ENCODE assay signal across 16 cellular contexts in the genomic region with DNA sequence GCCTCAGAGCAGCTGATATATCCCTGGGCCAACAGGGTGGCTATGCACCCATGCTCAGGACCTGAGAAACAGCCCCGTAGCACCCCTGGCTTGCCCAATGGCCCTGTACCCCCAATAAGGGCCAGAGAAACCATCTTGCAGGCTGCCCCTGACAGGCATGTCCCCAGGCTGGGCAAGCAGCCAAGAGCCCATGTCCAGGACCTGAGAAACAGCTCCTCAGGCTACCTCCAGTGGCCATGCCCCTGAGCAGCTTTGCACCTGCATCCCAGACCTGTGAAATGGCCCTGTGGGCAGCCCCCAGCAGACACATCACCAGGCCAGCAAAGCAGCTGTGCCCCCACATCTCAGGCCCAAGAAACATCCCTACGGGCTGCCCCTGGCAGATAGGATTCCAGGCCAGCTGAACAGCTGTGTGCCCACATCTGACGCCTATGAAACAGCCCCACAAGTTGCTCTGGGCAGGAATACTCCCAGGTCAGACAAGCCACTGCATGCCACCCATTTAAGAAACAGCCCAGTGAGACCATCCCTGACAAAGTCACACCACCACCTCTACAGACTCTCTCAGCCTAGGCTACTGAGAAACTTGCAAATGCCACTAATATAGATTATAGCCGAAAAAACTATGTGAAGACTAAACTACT.
DNase-seq lines count a peak whose midpoint lies in the region; ATAC-seq, FAIRE-seq and TF ChIP-seq lines count a peak whose summit lies in the region.
"Had no signal": no experiment of that assay in that cellular context is flagged by ENCODE, and none has a peak within 500 bp of the region (broad histone marks: within the 10 kb centered on the region; RNA-seq: fewer than 3 reads in every experiment).

No MANE protein-coding gene starts in this region.

- dilution Hi-C loops in IMR-90 (cut with HindIII; ENCODE audit: low sequenced_read_pairs, unreplicated experiment): no loop called here

- no peak overlapping the region for H3K4me2 ChIP-seq in IMR-90 (ENCODE audit: low read depth, low read length)
- H3K4me2 ChIP-seq in K562 (ENCODE audit: insufficient read depth, low read length): no peak overlapping the region

- no peak overlapping the region for H2BK120ac ChIP-seq in IMR-90 (ENCODE audit: low read depth, low read length)

- no peaks in the 10 kb centered on the region for H4K20me1 ChIP-seq in IMR-90 (ENCODE audit: insufficient read depth, low read length)
- no peaks in the 10 kb centered on the region for H4K20me1 ChIP-seq in K562 (replicated peaks; ENCODE audit: control insufficient read depth, insufficient read depth, low read length)

- peak; percentile 4 for DNase-seq in Calu3
- DNase-seq in IMR-90: no peak
- no peak for DNase-seq in K562 (ENCODE audit: extremely low read depth in 1 of 4, low spot score in 3 of 4)
- DNase-seq in myocyte (ENCODE audit: low read depth): peak; percentile 59
- DNase-seq in NCI-H2196 (lab: John Stamatoyannopoulos, UW; ENCODE audit: unreplicated experiment): no peak
- no peak for DNase-seq in progenitor cell of endocrine pancreas (ENCODE audit: low spot score, unreplicated experiment)
- DNase-seq in NCI-H82 treated with DMSO at 0.1 percent for 48 hours (lab: John Stamatoyannopoulos, UW; ENCODE audit: unreplicated experiment): no peak
- no peak for DNase-seq in DMS153 (lab: John Stamatoyannopoulos, UW)
- DNase-seq: ACHN; CD4-positive, alpha-beta T cell; DMS53; NCI-H1048; NCI-H146; NCI-H2081 treated with DMSO at 0.1 percent for 48 hours had no signal

- no peak overlapping the region for H2BK20ac ChIP-seq in IMR-90 (ENCODE audit: low read depth, low read length)

- no peak overlapping the region for H3K9ac ChIP-seq in IMR-90 (ENCODE audit: low read depth, low read length)
- no peak overlapping the region for H3K9ac ChIP-seq in K562 (ENCODE audit: insufficient read depth in 1 of 2, low read depth in 2 of 2, low read length in 2 of 2)

- no peak overlapping the region for H3K56ac ChIP-seq in IMR-90 (ENCODE audit: extremely low read depth, insufficient read depth, low read length)

- no peak for FAIRE-seq in K562 (lab: Jason Lieb, UNC)
- FAIRE-seq: GM18507 had no signal

- H3K27ac ChIP-seq in IMR-90 (ENCODE audit: insufficient read depth, low read length) (no peak overlapping the region), K562 (ENCODE audit: extremely low read depth, low read depth, low read length) (no peak overlapping the region)

- intact Hi-C loops in Calu3 (cut with micrococcal nuclease; ENCODE audit: unreplicated experiment): no loop called here
- intact Hi-C loops in IMR-90 (cut with micrococcal nuclease): no loop called here
- intact Hi-C loops in K562 (cut with micrococcal nuclease): loop anchor here (5.0 kb wide), 1 partner anchor 377 kb away; a partner anchor contains a TSS

- H3K36me3 ChIP-seq in IMR-90 (ENCODE audit: control insufficient read depth, insufficient read depth, low read length) (no peaks in the 10 kb centered on the region), K562 (ENCODE audit: control insufficient read depth, insufficient read depth, low read length) (no peaks in the 10 kb centered on the region)

- H2AK9ac ChIP-seq in IMR-90 (replicated peaks; ENCODE audit: low read depth, low read length, poor library complexity): no peak overlapping the region

- TF ChIP-seq EP300 in K562 (IDR thresholded peaks at IDR 0.05; ENCODE audit: low read length): no peak

- H3K36me3 Mint-ChIP-seq in Calu3 (ENCODE audit: insufficient read depth, unreplicated experiment): no peaks in the 10 kb centered on the region
- no peaks in the 10 kb centered on the region for H3K36me3 Mint-ChIP-seq in progenitor cell of endocrine pancreas (ENCODE audit: insufficient read depth)

- no peak overlapping the region for H3K23ac ChIP-seq in IMR-90 (ENCODE audit: low read depth, low read length)

- TF ChIP-seq CTCF in Calu3 (IDR thresholded peaks at IDR 0.05; ENCODE audit: unreplicated experiment) (no peak), IMR-90 (conservative IDR thresholded peaks at IDR 0.05; ENCODE audit: low read depth, low read length) (no peak), K562 (IDR thresholded peaks at IDR 0.05 in 2 of 3, conservative IDR thresholded peaks at IDR 0.05 in 1 of 3; ENCODE audit: insufficient read depth in 2 of 3, low read depth in 1 of 3, low read length in 3 of 3) (no peak), progenitor cell of endocrine pancreas (IDR thresholded peaks at IDR 0.05; ENCODE audit: unreplicated experiment) (no peak)

- H3K4me3 ChIP-seq in IMR-90 (ENCODE audit: insufficient read depth, low read depth, low read length) (no peak overlapping the region), K562 (no peak overlapping the region)

- no CpG with 5 or more reads among the region's 4 CpGs for WGBS in IMR-90 (ENCODE audit: extremely low coverage in 2 of 2, insufficient read length in 1 of 2), 2 experiments
- 15% methylated on average over 4 of the region's 4 CpGs for WGBS in K562 (ENCODE audit: insufficient coverage, low coverage, missing lambda C conversion rate)

- no peak overlapping the region for H4K5ac ChIP-seq in IMR-90 (ENCODE audit: low read depth, low read length)

- H3K4ac ChIP-seq in IMR-90 (ENCODE audit: low read depth, low read length): no peak overlapping the region

- POLR2A ChIA-PET in IMR-90 (lab: Charles Lee; ENCODE audit: unreplicated experiment): no interaction called here
- POLR2A ChIA-PET in K562 (lab: Yijun Ruan, JAX): interaction anchor here (0.7 kb wide), 1 partner anchor 27 kb away, joined by 3 read pairs; no protein-coding TSS in a partner anchor

- no peak overlapping the region for H2BK5ac ChIP-seq in IMR-90 (ENCODE audit: low read depth, low read length, poor library complexity, severe bottlenecking)

- no peaks in the 10 kb centered on the region for H3K9me1 ChIP-seq in IMR-90 (ENCODE audit: insufficient read depth, low read length)
- no peaks in the 10 kb centered on the region for H3K9me1 ChIP-seq in K562 (ENCODE audit: control insufficient read depth, insufficient read depth, low read length)

- H3K79me2 ChIP-seq in K562 (ENCODE audit: control insufficient read depth, insufficient read depth, low read length): no peaks in the 10 kb centered on the region

- H2AFZ ChIP-seq in IMR-90 (replicated peaks; ENCODE audit: low read length, poor library complexity) (peak overlapping the region; percentile 8), K562 (ENCODE audit: low read depth, low read length) (no peak overlapping the region)

- H3K79me1 ChIP-seq in IMR-90 (ENCODE audit: low read depth in 1 of 2, low read length in 2 of 2): no peaks in the 10 kb centered on the region

- H3K9me3 Mint-ChIP-seq in Calu3 (ENCODE audit: low read depth, unreplicated experiment): no peaks in the 10 kb centered on the region
- peaks cover 6% of the 10 kb centered on the region for H3K9me3 Mint-ChIP-seq in progenitor cell of endocrine pancreas (ENCODE audit: low read depth)
- H3K9me3 Mint-ChIP-seq: CD4-positive, alpha-beta T cell had no signal

- H3K4me1 ChIP-seq in IMR-90 (ENCODE audit: control insufficient read depth, insufficient read depth, low read length): no peaks in the 10 kb centered on the region
- no peaks in the 10 kb centered on the region for H3K4me1 ChIP-seq in K562 (replicated peaks in 1 of 2; ENCODE audit: control insufficient read depth in 2 of 2, insufficient read depth in 2 of 2, low read length in 2 of 2)

- no peak overlapping the region for H2AK5ac ChIP-seq in IMR-90 (ENCODE audit: low read depth, low read length)

- no peaks in the 10 kb centered on the region for H3K27me3 Mint-ChIP-seq in Calu3 (ENCODE audit: unreplicated experiment)
- no peaks in the 10 kb centered on the region for H3K27me3 Mint-ChIP-seq in progenitor cell of endocrine pancreas
- H3K27me3 Mint-ChIP-seq: CD4-positive, alpha-beta T cell had no signal

- H3K14ac ChIP-seq in IMR-90 (replicated peaks; ENCODE audit: low read depth, low read length): no peak overlapping the region

- H3K27me3 ChIP-seq in IMR-90 (ENCODE audit: control insufficient read depth, insufficient read depth, low read length) (no peaks in the 10 kb centered on the region), K562 (ENCODE audit: control insufficient read depth in 2 of 2, insufficient read depth in 2 of 2, low read length in 2 of 2) (no peaks in the 10 kb centered on the region)

- no peak overlapping the region for H4K8ac ChIP-seq in IMR-90 (ENCODE audit: low read depth in 2 of 2, low read length in 2 of 2)

- BruUV-seq in Calu3 (replicated peaks; lab: Mats Ljungman, UMichigan): no TSS peak
- no TSS peak for BruUV-seq in IMR-90 (replicated peaks; lab: Mats Ljungman, UMichigan)
- BruUV-seq in K562 (replicated peaks; lab: Mats Ljungman, UMichigan): no TSS peak

- CTCF ChIA-PET in Calu3 (lab: Charles Lee) (no interaction called here), IMR-90 (lab: Yijun Ruan, JAX) (no interaction called here), K562 (lab: Yijun Ruan, JAX; ENCODE audit: low intra/inter-chr PET ratio) (no interaction called here)

- no peaks in the 10 kb centered on the region for H3K4me1 Mint-ChIP-seq in Calu3 (ENCODE audit: low read depth, unreplicated experiment)
- H3K4me1 Mint-ChIP-seq in progenitor cell of endocrine pancreas (ENCODE audit: low read depth): peaks cover 13% of the 10 kb centered on the region

- TF ChIP-seq POLR2A in IMR-90 (IDR thresholded peaks at IDR 0.05; ENCODE audit: low read depth, low read length): no peak
- no peak for TF ChIP-seq POLR2A in K562 (conservative IDR thresholded peaks at IDR 0.05)

- no peak for ATAC-seq in IMR-90 (ENCODE audit: low read depth)
- peak; percentile 38; the same call in 2 of the 3 replicates for ATAC-seq in K562
- ATAC-seq: HCT116 had no signal

- no peak overlapping the region for H4K91ac ChIP-seq in IMR-90 (ENCODE audit: insufficient read depth, low read depth, low read length)

- H3K27ac Mint-ChIP-seq in Calu3 (ENCODE audit: unreplicated experiment): no peak overlapping the region
- no peak overlapping the region for H3K27ac Mint-ChIP-seq in progenitor cell of endocrine pancreas
- H3K27ac Mint-ChIP-seq: CD4-positive, alpha-beta T cell had no signal

- H2BK15ac ChIP-seq in IMR-90 (ENCODE audit: low read depth, low read length): no peak overlapping the region

- TF ChIP-seq RAD21 in IMR-90 (IDR thresholded peaks at IDR 0.05; ENCODE audit: low read length) (no peak), K562 (CRISPR knock-in tag; conservative IDR thresholded peaks at IDR 0.05 in 1 of 2, IDR thresholded peaks at IDR 0.05 in 1 of 2) (no peak)

- H3K9me3 ChIP-seq in IMR-90 (ENCODE audit: control insufficient read depth, insufficient read depth, low read length): no peaks in the 10 kb centered on the region
- H3K9me3 ChIP-seq in K562 (replicated peaks; ENCODE audit: control insufficient read depth, insufficient read depth, low read depth, low read length): no peaks in the 10 kb centered on the region

- in situ Hi-C loops in IMR-90 (cut with MboI; ENCODE audit: low sequenced_read_pairs): no loop called here
- in situ Hi-C loops in K562 (cut with MboI): no loop called here

- H3K18ac ChIP-seq in IMR-90 (ENCODE audit: low read depth, low read length): no peak overlapping the region

- H3K4me3 Mint-ChIP-seq in Calu3 (ENCODE audit: low read depth, unreplicated experiment) (no peak overlapping the region), progenitor cell of endocrine pancreas (ENCODE audit: low read depth) (no peak overlapping the region)
- H3K4me3 Mint-ChIP-seq: CD4-positive, alpha-beta T cell had no signal

TF ChIP-seq in IMR-90, 13 proteins besides CTCF, POLR2A, EP300 and RAD21 (continues in another document):
- no peak for TF ChIP-seq CEBPB (IDR thresholded peaks at IDR 0.05; ENCODE audit: low read depth, low read length)

TF ChIP-seq in K562, 482 proteins besides CTCF, POLR2A, EP300 and RAD21 (continues in another document):
- TF ChIP-seq TARDBP (IDR thresholded peaks at IDR 0.05): no peak

Comparison
In these comparisons a context has a peak if more than half of its experiments do, and no peak if none do; other contexts are left out.
1. DNase-seq: peak in Calu3 (single experiment) and myocyte (single experiment); none in IMR-90 (single experiment), K562 (0 of 4), NCI-H2196 (single experiment), progenitor cell of endocrine pancreas (single experiment), NCI-H82 treated with DMSO at 0.1 percent for 48 hours (single experiment) and DMS153 (single experiment).